1 cellular context compared by ENCODE assay signal in genomic region chr14:53927171-53927570, GRCh38.
TF ChIP-seq lines count a peak whose summit lies in the region.

No MANE protein-coding gene starts in this region.

TF ChIP-seq in HepG2, 621 proteins besides CTCF, POLR2A, EP300 and RAD21 (continued from another document and continues in another):
- TF ChIP-seq ZNF503 (CRISPR knock-in tag; IDR thresholded peaks at IDR 0.05) = no peak
- no peak for TF ChIP-seq MIXL1 (CRISPR knock-in tag; IDR thresholded peaks at IDR 0.05)
- no peak for TF ChIP-seq YY1 (IDR thresholded peaks at IDR 0.05; ENCODE audit: insufficient read depth, insufficient replicate concordance, low read depth, low read length)
- no peak for TF ChIP-seq ARNT (IDR thresholded peaks at IDR 0.05)
- no peak for TF ChIP-seq KMT2A (CRISPR knock-in tag; IDR thresholded peaks at IDR 0.05)
- peak; percentile 66 for TF ChIP-seq FOSL2 (CRISPR knock-in tag; IDR thresholded peaks at IDR 0.05)
- no peak for TF ChIP-seq ZNF574 (CRISPR knock-in tag; IDR thresholded peaks at IDR 0.05)
- TF ChIP-seq TAF1 (CRISPR knock-in tag; IDR thresholded peaks at IDR 0.05) = no peak
- no peak for TF ChIP-seq ZNF691 (CRISPR knock-in tag; IDR thresholded peaks at IDR 0.05; ENCODE audit: borderline replicate concordance, low read depth)
- no peak for TF ChIP-seq SMYD3 (CRISPR knock-in tag; IDR thresholded peaks at IDR 0.05)
- TF ChIP-seq MED8 (CRISPR knock-in tag; IDR thresholded peaks at IDR 0.05; ENCODE audit: insufficient replicate concordance) = no peak
- TF ChIP-seq ZNF800 (CRISPR knock-in tag; IDR thresholded peaks at IDR 0.05) = no peak
- TF ChIP-seq IKZF4 (CRISPR knock-in tag; IDR thresholded peaks at IDR 0.05; ENCODE audit: borderline replicate concordance, low read depth, not compliant biosample characterization) = no peak
- no peak for TF ChIP-seq ZNF784 (CRISPR knock-in tag; IDR thresholded peaks at IDR 0.05; ENCODE audit: borderline replicate concordance)
- no peak for TF ChIP-seq PRMT3 (CRISPR knock-in tag; IDR thresholded peaks at IDR 0.05; ENCODE audit: borderline replicate concordance, low read depth)
- TF ChIP-seq IKZF1 (IDR thresholded peaks at IDR 0.05) = no peak
- TF ChIP-seq E2F5 (CRISPR knock-in tag; conservative IDR thresholded peaks at IDR 0.05) = no peak
- TF ChIP-seq ZNF331 (CRISPR knock-in tag; IDR thresholded peaks at IDR 0.05) = no peak
- TF ChIP-seq TEAD3 (CRISPR knock-in tag; optimal IDR thresholded peaks at IDR 0.05; ENCODE audit: borderline replicate concordance) = peak; percentile 89
- peak; percentile 43; the same call in 1 of the 2 replicates for TF ChIP-seq ARID5B (CRISPR knock-in tag; IDR thresholded peaks at IDR 0.05)
- no peak for TF ChIP-seq MLX (CRISPR knock-in tag; IDR thresholded peaks at IDR 0.05)
- no peak for TF ChIP-seq ZNF564 (CRISPR knock-in tag; IDR thresholded peaks at IDR 0.05)
- TF ChIP-seq MYNN (CRISPR knock-in tag; IDR thresholded peaks at IDR 0.05; ENCODE audit: low read depth) = no peak
- TF ChIP-seq POLR2AphosphoS2 (IDR thresholded peaks at IDR 0.05; ENCODE audit: low read depth, low read length) = no peak
- no peak for TF ChIP-seq ZNF546 (CRISPR knock-in tag; conservative IDR thresholded peaks at IDR 0.05)
- no peak for TF ChIP-seq ZZZ3 (CRISPR knock-in tag; IDR thresholded peaks at IDR 0.05; ENCODE audit: borderline replicate concordance)
- TF ChIP-seq ZNF740 (CRISPR knock-in tag; IDR thresholded peaks at IDR 0.05) = no peak
- TF ChIP-seq CSRNP2 (CRISPR knock-in tag; conservative IDR thresholded peaks at IDR 0.05; ENCODE audit: low read depth) = no peak
- TF ChIP-seq ZNF530 (CRISPR knock-in tag; IDR thresholded peaks at IDR 0.05; ENCODE audit: low read depth) = no peak
- no peak for TF ChIP-seq RARA (CRISPR knock-in tag; IDR thresholded peaks at IDR 0.05)
- no peak for TF ChIP-seq SOX13 (IDR thresholded peaks at IDR 0.05)
- TF ChIP-seq SOX13 (CRISPR knock-in tag; conservative IDR thresholded peaks at IDR 0.05 in 1 of 2, IDR thresholded peaks at IDR 0.05 in 1 of 2) = peak in 1 of 2 experiments; percentile 29; a peak in 1 of 4 replicates
- TF ChIP-seq HNRNPH1 (optimal IDR thresholded peaks at IDR 0.05; ENCODE audit: low read depth, low read length) = no peak
- TF ChIP-seq ZNF33A (CRISPR knock-in tag; IDR thresholded peaks at IDR 0.05; ENCODE audit: borderline replicate concordance) = no peak
- no peak for TF ChIP-seq ZSCAN25 (CRISPR knock-in tag; IDR thresholded peaks at IDR 0.05)
- TF ChIP-seq ATF1 (CRISPR knock-in tag; IDR thresholded peaks at IDR 0.05) = no peak
- TF ChIP-seq SUZ12 (IDR thresholded peaks at IDR 0.05; ENCODE audit: low read depth, low read length) = no peak
- peak; percentile 60; the same call in 1 of the 2 replicates for TF ChIP-seq HOMEZ (CRISPR knock-in tag; IDR thresholded peaks at IDR 0.05; ENCODE audit: low read depth)
- no peak for TF ChIP-seq ZNF513 (CRISPR knock-in tag; conservative IDR thresholded peaks at IDR 0.05)
- peak; percentile 30; the same call in 1 of the 2 replicates for TF ChIP-seq ATF7 (IDR thresholded peaks at IDR 0.05)
- no peak for TF ChIP-seq ATF7 (CRISPR knock-in tag; IDR thresholded peaks at IDR 0.05)
- TF ChIP-seq RXRA (CRISPR knock-in tag; IDR thresholded peaks at IDR 0.05) = no peak
- TF ChIP-seq ZNF460 (CRISPR knock-in tag; IDR thresholded peaks at IDR 0.05; ENCODE audit: borderline replicate concordance) = no peak
- no peak for TF ChIP-seq SPEN (CRISPR knock-in tag; IDR thresholded peaks at IDR 0.05; ENCODE audit: low read depth)
